ENCODE assay signal across 31 cellular contexts in the genomic region with DNA sequence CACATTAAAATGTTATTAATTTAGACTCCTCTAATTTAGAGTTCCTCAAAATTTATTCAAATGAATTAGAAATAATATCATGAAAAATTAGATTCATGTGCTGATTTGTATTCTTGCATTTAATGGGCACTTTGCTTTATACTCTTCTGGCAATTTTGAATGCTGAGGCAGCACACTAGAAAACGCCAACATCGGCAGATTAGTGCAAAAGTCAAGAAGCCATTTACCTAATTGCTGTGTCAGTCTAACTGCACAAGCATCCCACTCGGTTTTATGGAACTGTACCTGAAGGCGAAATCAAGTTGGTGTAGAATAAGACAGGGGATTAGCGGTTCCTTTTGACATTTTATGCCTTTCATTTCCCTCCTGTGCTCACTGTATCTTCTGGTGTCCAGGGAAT.
"Had no signal": no experiment of that assay in that cellular context is flagged by ENCODE, and none has a peak within 500 bp of the region (broad histone marks: within the 10 kb centered on the region; RNA-seq: fewer than 3 reads in every experiment).

No MANE protein-coding gene starts in this region.

- H3K9me3 ChIP-seq: adrenal gland, colonic mucosa, gastrocnemius medialis, psoas muscle, suprapubic skin, tibial artery, upper lobe of right lung had no signal

- FAIRE-seq: kidney had no signal

- H3K4me3 Mint-ChIP-seq: activated CD4-positive, alpha-beta T cell treated with anti-CD3 and anti-CD28 coated beads for 36 hours; activated CD8-positive, alpha-beta memory T cell treated with anti-CD3 and anti-CD28 coated beads, Interleukin-2, amount 10 ng/mL, durations not matched to agents 7 days and 5 days; activated CD8-positive, alpha-beta T cell treated with anti-CD3 and anti-CD28 coated beads, Interleukin-2, amount 10 ng/mL, durations not matched to agents 7 days and 5 days; activated naive CD8-positive, alpha-beta T cell; brain; naive thymus-derived CD4-positive, alpha-beta T cell; neural progenitor cell had no signal

- ATAC-seq: activated CD4-positive, alpha-beta T cell treated with anti-CD3 and anti-CD28 coated beads for 36 hours; activated CD8-positive, alpha-beta memory T cell treated with anti-CD3 and anti-CD28 coated beads, Interleukin-2, amount 10 ng/mL, durations not matched to agents 7 days and 5 days; activated CD8-positive, alpha-beta T cell treated with anti-CD3 and anti-CD28 coated beads, Interleukin-2, amount 10 ng/mL, durations not matched to agents 7 days and 5 days; gastrocnemius medialis; left colon; naive thymus-derived CD4-positive, alpha-beta T cell; psoas muscle; right cardiac atrium; upper lobe of right lung had no signal

- H3K9me3 Mint-ChIP-seq: neural progenitor cell had no signal

- H3K79me2 ChIP-seq: hepatocyte, parathyroid adenoma had no signal

- H3K27ac Mint-ChIP-seq: activated CD4-positive, alpha-beta T cell treated with anti-CD3 and anti-CD28 coated beads for 36 hours; activated CD8-positive, alpha-beta memory T cell treated with anti-CD3 and anti-CD28 coated beads, Interleukin-2, amount 10 ng/mL, durations not matched to agents 7 days and 5 days; activated CD8-positive, alpha-beta T cell treated with anti-CD3 and anti-CD28 coated beads, Interleukin-2, amount 10 ng/mL, durations not matched to agents 7 days and 5 days; activated naive CD8-positive, alpha-beta T cell; brain; naive thymus-derived CD4-positive, alpha-beta T cell; neural progenitor cell had no signal

- DNase-seq: activated CD4-positive, alpha-beta T cell treated with anti-CD3 and anti-CD28 coated beads for 36 hours; activated CD4-positive, CD25-positive, alpha-beta regulatory T cell; activated CD8-positive, alpha-beta memory T cell treated with anti-CD3 and anti-CD28 coated beads, Interleukin-2, amount 10 ng/mL, durations not matched to agents 7 days and 5 days; activated CD8-positive, alpha-beta T cell treated with anti-CD3 and anti-CD28 coated beads, Interleukin-2, amount 10 ng/mL, durations not matched to agents 7 days and 5 days; activated naive CD4-positive, alpha-beta T cell; activated T-cell treated with anti-CD3 and anti-CD28 coated beads, Interleukin-2, amount 50 U/mL, for 48 hours; adrenal gland; aorta; cerebellar nuclear complex; colonic mucosa; effector CD8-positive, alpha-beta T cell; erythroblast; gastrocnemius medialis; kidney; left colon; midbrain; naive thymus-derived CD4-positive, alpha-beta T cell; occipital lobe; psoas muscle; right cardiac atrium; spleen; stimulated activated naive CD4-positive, alpha-beta T cell; tibial artery; upper lobe of right lung had no signal

- H3K36me3 ChIP-seq: adrenal gland, cardiac muscle cell, colonic mucosa, gastrocnemius medialis, neural progenitor cell, spleen, suprapubic skin, tibial artery, upper lobe of right lung had no signal

- H3K4me3 ChIP-seq: adrenal gland, cardiac muscle cell, colonic mucosa, gastrocnemius medialis, hepatocyte, neural progenitor cell, psoas muscle, spleen, suprapubic skin, tibial artery, upper lobe of right lung had no signal

- H3K27ac ChIP-seq: adrenal gland, cardiac muscle cell, colonic mucosa, gastrocnemius medialis, hepatocyte, neural progenitor cell, parathyroid adenoma, psoas muscle, spleen, suprapubic skin, tibial artery, upper lobe of right lung had no signal

- H3K4me1 ChIP-seq: adrenal gland, colonic mucosa, gastrocnemius medialis, neural progenitor cell, parathyroid adenoma, psoas muscle, spleen, suprapubic skin, tibial artery, upper lobe of right lung had no signal

- H3K4me2 ChIP-seq: hepatocyte, neural progenitor cell had no signal

- H3K4me1 Mint-ChIP-seq: activated CD4-positive, alpha-beta T cell treated with anti-CD3 and anti-CD28 coated beads for 36 hours; activated CD8-positive, alpha-beta memory T cell treated with anti-CD3 and anti-CD28 coated beads, Interleukin-2, amount 10 ng/mL, durations not matched to agents 7 days and 5 days; naive thymus-derived CD4-positive, alpha-beta T cell; neural progenitor cell had no signal

- H3K27me3 ChIP-seq: adrenal gland, cardiac muscle cell, colonic mucosa, gastrocnemius medialis, hepatocyte, neural progenitor cell, spleen, suprapubic skin, tibial artery, upper lobe of right lung had no signal

- H3K9ac ChIP-seq: neural progenitor cell, parathyroid adenoma had no signal

- H3K36me3 Mint-ChIP-seq: activated CD8-positive, alpha-beta memory T cell treated with anti-CD3 and anti-CD28 coated beads, Interleukin-2, amount 10 ng/mL, durations not matched to agents 7 days and 5 days; activated naive CD8-positive, alpha-beta T cell; brain; neural progenitor cell had no signal

- H2AFZ ChIP-seq: hepatocyte, neural progenitor cell, parathyroid adenoma had no signal

- H3K27me3 Mint-ChIP-seq: activated CD4-positive, alpha-beta T cell treated with anti-CD3 and anti-CD28 coated beads for 36 hours; activated CD8-positive, alpha-beta memory T cell treated with anti-CD3 and anti-CD28 coated beads, Interleukin-2, amount 10 ng/mL, durations not matched to agents 7 days and 5 days; activated naive CD8-positive, alpha-beta T cell; brain; naive thymus-derived CD4-positive, alpha-beta T cell had no signal
